1 cellular context compared by ENCODE assay signal in genomic region chr19:40424637-40425449, GRCh38.
TF ChIP-seq lines count a peak whose summit lies in the region.

No MANE protein-coding gene starts in this region.

TF ChIP-seq in HCT116, 20 proteins besides CTCF, POLR2A, EP300 and RAD21 (continued from another document):
- no peak for TF ChIP-seq ZBTB33 (IDR thresholded peaks at IDR 0.05; ENCODE audit: extremely low read depth, insufficient replicate concordance, low read length)
